In the genomic region with DNA sequence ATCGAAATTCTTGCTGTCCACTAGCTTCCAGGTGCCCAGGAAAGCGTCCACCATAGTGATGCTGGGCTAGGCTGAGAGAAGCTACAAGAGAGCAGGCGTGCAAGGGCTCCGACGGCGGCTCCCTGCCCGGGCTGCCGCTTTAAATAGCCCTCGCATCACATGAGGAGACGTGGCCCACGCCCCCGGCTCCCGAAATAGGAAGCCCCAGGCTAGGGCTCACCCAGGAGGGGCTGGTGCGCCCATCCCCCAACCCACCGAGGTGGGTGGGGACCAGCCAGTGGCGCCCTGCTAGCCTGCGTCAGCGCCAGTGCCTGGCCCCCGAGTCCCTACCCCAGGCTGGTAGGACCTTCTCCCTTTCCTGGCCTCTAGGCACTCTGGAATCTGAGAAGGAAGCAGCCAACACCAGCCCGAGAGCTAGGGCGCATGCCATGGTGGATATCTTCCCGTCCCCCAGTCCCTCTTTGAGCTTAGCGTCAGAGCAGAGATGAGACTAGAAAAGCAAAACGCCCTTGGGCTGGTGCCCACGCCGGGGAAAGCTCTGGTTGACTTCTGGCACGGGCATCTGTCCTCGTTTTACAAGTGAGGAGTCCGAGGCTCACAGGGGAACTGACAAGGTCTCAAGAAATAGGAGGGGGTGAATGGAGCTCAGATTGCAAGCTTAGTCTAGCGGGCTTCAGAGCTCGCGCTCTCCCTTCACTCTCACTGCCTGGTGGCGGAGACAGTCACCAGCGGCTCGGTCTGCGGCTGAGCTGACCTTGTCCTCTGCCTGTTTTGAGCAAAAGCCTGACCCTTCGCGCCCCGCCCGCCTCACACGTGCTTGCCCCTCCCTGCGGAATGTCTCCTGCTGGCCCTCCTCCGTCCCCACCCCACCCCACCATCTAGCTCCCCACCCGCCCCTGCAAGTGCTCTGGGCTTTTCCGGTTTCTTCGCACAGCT, we compare ENCODE assay signal across 7 cellular contexts. TPM values are rescaled to one million over a fixed set of nuclear protein-coding genes. Genes with fewer than 3 reads are reported as not detected.
A peak's percentile ranks its signal among the peaks of the same experiment; 100 is the strongest.
DNase-seq lines count a peak whose midpoint lies in the region; ATAC-seq and TF ChIP-seq lines count a peak whose summit lies in the region.

Gene FABP3, minus strand, starts transcription at position 116 of the 936 bp plus-strand sequence. Its CDS starts 62 bp downstream, at position 54.

- H3K4me1 ChIP-seq in aorta (ENCODE audit: control insufficient read depth in 1 of 2, insufficient read depth in 2 of 2, low read length in 2 of 2): peaks cover 3 to 9% of the 10 kb centered on the region in 2 donors

- 0 to 1% methylated on average over 44 to 46 of the region's 46 CpGs for WGBS in aorta, 2 donors

- no peak for TF ChIP-seq CTCF in GM10266 (IDR thresholded peaks at IDR 0.05; ENCODE audit: control insufficient read depth, insufficient read depth, low read depth, missing control alignments)
- no peak for TF ChIP-seq CTCF in neural crest cell (conservative IDR thresholded peaks at IDR 0.05)

- H3K4me3 Mint-ChIP-seq in activated naive CD8-positive, alpha-beta T cell treated with anti-CD3 and anti-CD28 coated beads, Interleukin-2, amount 10 ng/mL, durations not matched to agents 7 days and 5 days: peak within 1 kb of the TSS; percentile 87
- peak within 1 kb of the TSS; percentile 89 for H3K4me3 Mint-ChIP-seq in neural crest cell

- POLR2A ChIA-PET in activated naive CD8-positive, alpha-beta T cell treated with anti-CD3 and anti-CD28 coated beads, Interleukin-2, amount 10 ng/mL, durations not matched to agents 7 days and 5 days (lab: Charles Lee): interaction anchor here (0.5 to 1.3 kb wide), 6 partner anchors 76 to 700 kb away, joined by 3 to 6 read pairs (median 4); partner anchors contain the start of genes PEF1, SNRNP40, TMEM39B and ZCCHC17

- peak; percentile 63 for ATAC-seq in activated naive CD8-positive, alpha-beta T cell treated with anti-CD3 and anti-CD28 coated beads, Interleukin-2, amount 10 ng/mL, durations not matched to agents 7 days and 5 days (ENCODE audit: low read depth)
- ATAC-seq in aorta (ENCODE audit: low FRiP score): peak; percentile 88

- H3K27me3 Mint-ChIP-seq in activated naive CD8-positive, alpha-beta T cell treated with anti-CD3 and anti-CD28 coated beads, Interleukin-2, amount 10 ng/mL, durations not matched to agents 7 days and 5 days: peaks cover 3% of the 10 kb centered on the region
- peaks cover 2% of the 10 kb centered on the region for H3K27me3 Mint-ChIP-seq in neural crest cell (ENCODE audit: low read depth)

- H3K36me3 Mint-ChIP-seq in activated naive CD8-positive, alpha-beta T cell treated with anti-CD3 and anti-CD28 coated beads, Interleukin-2, amount 10 ng/mL, durations not matched to agents 7 days and 5 days: no peaks in the 10 kb centered on the region
- peaks cover 4% of the 10 kb centered on the region for H3K36me3 Mint-ChIP-seq in neural crest cell (ENCODE audit: low read depth)

- intact Hi-C loops in head of caudate nucleus (cut with DNase I): no loop called here
- intact Hi-C loops in aorta (cut with DNase I): no loop called here

- peak; percentile 59 for DNase-seq in GM10266 (ENCODE audit: extremely low spot score)
- DNase-seq in NCI-H2171 treated with DMSO at 0.1 percent for 48 hours (lab: John Stamatoyannopoulos, UW): peak; percentile 78
- peak; percentile 55 for DNase-seq in activated naive CD8-positive, alpha-beta T cell treated with anti-CD3 and anti-CD28 coated beads, Interleukin-2, amount 10 ng/mL, durations not matched to agents 7 days and 5 days
- peak; percentile 67 to 92 (median 80) for DNase-seq in head of caudate nucleus
- peak; percentile 74 for DNase-seq in neural crest cell (ENCODE audit: low read depth, low spot score)
- DNase-seq in aorta: peak; percentile 87 to 93
- no peak for DNase-seq in HPDE6-E6E7 (ENCODE audit: extremely low spot score)

- H3K9me3 ChIP-seq in aorta (ENCODE audit: control insufficient read depth, low read length): no peaks in the 10 kb centered on the region

- H3K4me3 ChIP-seq in aorta (ENCODE audit: low read length in 2 of 2): peak within 1 kb of the TSS in 1 of 2 donors; percentile 16

- H3K27ac Mint-ChIP-seq in activated naive CD8-positive, alpha-beta T cell treated with anti-CD3 and anti-CD28 coated beads, Interleukin-2, amount 10 ng/mL, durations not matched to agents 7 days and 5 days: peak within 1 kb of the TSS; percentile 88
- peak within 1 kb of the TSS; percentile 97 for H3K27ac Mint-ChIP-seq in neural crest cell (ENCODE audit: unreplicated experiment)

- H3K27me3 ChIP-seq in aorta (ENCODE audit: control insufficient read depth in 1 of 2, insufficient read depth in 2 of 2, low read length in 1 of 2): no peaks in the 10 kb centered on the region

- no peaks in the 10 kb centered on the region for H3K36me3 ChIP-seq in aorta (ENCODE audit: control insufficient read depth in 1 of 2, insufficient read depth in 2 of 2, low read length in 1 of 2)

- no peaks in the 10 kb centered on the region for H3K9me3 Mint-ChIP-seq in activated naive CD8-positive, alpha-beta T cell treated with anti-CD3 and anti-CD28 coated beads, Interleukin-2, amount 10 ng/mL, durations not matched to agents 7 days and 5 days
- no peaks in the 10 kb centered on the region for H3K9me3 Mint-ChIP-seq in neural crest cell

- peaks cover 21% of the 10 kb centered on the region for H3K4me1 Mint-ChIP-seq in activated naive CD8-positive, alpha-beta T cell treated with anti-CD3 and anti-CD28 coated beads, Interleukin-2, amount 10 ng/mL, durations not matched to agents 7 days and 5 days
- peaks cover 64% of the 10 kb centered on the region for H3K4me1 Mint-ChIP-seq in neural crest cell

- peak within 1 kb of the TSS; percentile 25 to 89 for H3K27ac ChIP-seq in aorta (ENCODE audit: low read depth in 1 of 2, low read length in 2 of 2)

RNA-seq across cellular contexts. Expression of gene FABP3, which starts in this region (rescaled TPM):
- under 1 TPM in 1 of 2 experiments, not detected in 1; 0.62 TPM for total RNA-seq in activated naive CD8-positive, alpha-beta T cell treated with anti-CD3 and anti-CD28 coated beads, Interleukin-2, amount 10 ng/mL, durations not matched to agents 7 days and 5 days
- total RNA-seq in neural crest cell (13.6 and 14.0 TPM in 2 replicates), aorta (10 to 100 TPM; 30.8 to 82.0 TPM)
- 10 to 100 TPM in 1 of 2 donors, 1 to 10 TPM in 1; 6.9 to 50.7 TPM for polyA plus RNA-seq in aorta

Comparison
In these comparisons a context has a peak if more than half of its experiments do, and no peak if none do; other contexts are left out.
1. Peak in DNase-seq and ATAC-seq in activated naive CD8-positive, alpha-beta T cell treated with anti-CD3 and anti-CD28 coated beads, Interleukin-2, amount 10 ng/mL, durations not matched to agents 7 days and 5 days; RNA of the gene not detected or under 1 TPM.